8 cellular contexts compared by ENCODE assay signal in the genomic region with DNA sequence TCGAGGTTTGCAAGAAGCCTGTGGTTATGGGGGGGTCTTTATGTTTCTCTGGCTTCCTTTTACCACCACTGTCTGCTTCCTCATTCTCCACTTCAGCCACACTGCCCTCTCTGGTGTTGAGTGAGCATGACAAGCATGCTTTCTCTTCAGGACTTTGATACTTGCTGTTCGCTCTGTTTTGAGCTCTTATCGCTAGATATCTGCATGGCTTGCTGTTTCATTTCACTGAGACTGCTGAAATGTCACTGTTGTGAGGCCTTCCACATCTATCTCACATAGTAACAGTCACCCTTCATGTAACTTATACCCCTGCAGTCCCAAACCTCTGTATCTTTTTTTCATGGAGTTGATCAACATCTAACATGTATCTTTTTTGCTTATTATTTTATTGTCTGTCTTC. TPM values are rescaled to one million over a fixed set of nuclear protein-coding genes. Genes with fewer than 3 reads are reported as not detected.
DNase-seq lines count a peak whose midpoint lies in the region; ATAC-seq and TF ChIP-seq lines count a peak whose summit lies in the region.

No MANE protein-coding gene starts in this region.

- no peaks in the 10 kb centered on the region for H3K4me1 Mint-ChIP-seq in glutamatergic neuron (ENCODE audit: low read depth, unreplicated experiment)

- ATAC-seq in HG02870 (IDR thresholded peaks at IDR 0.05; ENCODE audit: unreplicated experiment), result peak; percentile 79

- DNase-seq in AML-193 (lab: John Stamatoyannopoulos, UW), result peak; percentile 52 to 61
- DNase-seq in GM13976 (ENCODE audit: low spot score), result peak; percentile 62
- DNase-seq in NCI-H2227 (lab: John Stamatoyannopoulos, UW; ENCODE audit: unreplicated experiment), result peak; percentile 31
- peak; percentile 1 for DNase-seq in activated T-cell treated with anti-CD3 and anti-CD28 coated beads for 4 hours
- peak; percentile 53 for DNase-seq in glutamatergic neuron
- DNase-seq in retina, result peak; percentile 14
- no peak for DNase-seq in T1000 (lab: John Stamatoyannopoulos, UW)

- H3K4me3 Mint-ChIP-seq in glutamatergic neuron (ENCODE audit: unreplicated experiment), result no peak overlapping the region

- H3K27me3 Mint-ChIP-seq in glutamatergic neuron (ENCODE audit: unreplicated experiment), result no peaks in the 10 kb centered on the region

- in situ Hi-C loops in GM13976 (cut with MboI; ENCODE audit: low sequenced_read_pairs, unreplicated experiment), result no loop called here

- no peak overlapping the region for H3K27ac Mint-ChIP-seq in glutamatergic neuron (ENCODE audit: unreplicated experiment)

- peaks cover 4% of the 10 kb centered on the region for H3K36me3 Mint-ChIP-seq in glutamatergic neuron (ENCODE audit: unreplicated experiment)

- no peaks in the 10 kb centered on the region for H3K9me3 Mint-ChIP-seq in glutamatergic neuron (ENCODE audit: unreplicated experiment)

- peak; percentile 69 for TF ChIP-seq CTCF in GM13976 (IDR thresholded peaks at IDR 0.05; ENCODE audit: borderline replicate concordance, control extremely low read depth, extremely low read depth, insufficient read depth, missing control alignments)
- TF ChIP-seq CTCF in glutamatergic neuron (IDR thresholded peaks at IDR 0.05; ENCODE audit: partially characterized antibody, unreplicated experiment), result peak; percentile 76

RNA-seq across cellular contexts. Expression of gene TMEM135, which starts 59.8 kb away (rescaled TPM):
- 38.1 TPM for total RNA-seq in glutamatergic neuron (ENCODE audit: unreplicated experiment)
